Comparison of ENCODE assay signal across 20 cellular contexts in genomic region chr6:54217018-54217417, GRCh38.
DNase-seq lines count a peak whose midpoint lies in the region; ATAC-seq, FAIRE-seq and TF ChIP-seq lines count a peak whose summit lies in the region.
"Had no signal": no experiment of that assay in that cellular context is flagged by ENCODE, and none has a peak within 500 bp of the region (broad histone marks: within the 10 kb centered on the region; RNA-seq: fewer than 3 reads in every experiment).

No MANE protein-coding gene starts in this region.

- H2BK120ac ChIP-seq in H1 (replicated peaks; ENCODE audit: low read depth, low read length), result no peak overlapping the region

- no peaks in the 10 kb centered on the region for H3K79me1 ChIP-seq in H1 (ENCODE audit: low read depth, low read length)

- H2BK20ac ChIP-seq in H1 (ENCODE audit: low read length), result no peak overlapping the region

- H2BK5ac ChIP-seq in H1 (ENCODE audit: low read depth, low read length), result no peak overlapping the region

- no peak overlapping the region for H3K9ac ChIP-seq in H1 (replicated peaks in 1 of 4; ENCODE audit: extremely low read depth in 1 of 4, low read depth in 3 of 4, low read length in 3 of 4)

- no peaks in the 10 kb centered on the region for H3K36me3 ChIP-seq in H1 (ENCODE audit: control insufficient read depth in 2 of 4, insufficient read depth in 4 of 4, low read length in 3 of 4)
- no peaks in the 10 kb centered on the region for H3K36me3 ChIP-seq in aorta (ENCODE audit: control insufficient read depth in 1 of 2, insufficient read depth in 2 of 2, low read length in 1 of 2)
- H3K36me3 ChIP-seq: vagina had no signal

- ATAC-seq in aorta (ENCODE audit: low FRiP score), result no peak
- ATAC-seq: effector memory CD8-positive, alpha-beta T cell; GM23338; naive thymus-derived CD4-positive, alpha-beta T cell had no signal

- POLR2A ChIA-PET in H1 (lab: Charles Lee; ENCODE audit: partially characterized antibody), result no interaction called here

- H3K4ac ChIP-seq in H1 (replicated peaks; ENCODE audit: insufficient read length, low read depth, low read length), result no peak overlapping the region

- H2BK15ac ChIP-seq in H1 (ENCODE audit: low read length), result no peak overlapping the region

- H3K27ac ChIP-seq in H1 (ENCODE audit: low read depth, low read length) (no peak overlapping the region), aorta (ENCODE audit: low read depth in 1 of 2, low read length in 2 of 2) (no peak overlapping the region)
- H3K27ac ChIP-seq: RWPE1, vagina had no signal

- no peak overlapping the region for H2AK5ac ChIP-seq in H1 (ENCODE audit: low read depth, low read length)

- H3K23ac ChIP-seq in H1 (ENCODE audit: insufficient read length), result no peak overlapping the region

- CTCF ChIA-PET in H1 (lab: Charles Lee; ENCODE audit: partially characterized antibody), result interaction anchor here (0.6 kb wide), 1 partner anchor 28 kb away, joined by 4 read pairs; no protein-coding TSS in a partner anchor

- H3K79me2 ChIP-seq in H1 (ENCODE audit: control insufficient read depth in 1 of 2, insufficient read depth in 2 of 2, low read length in 2 of 2), result no peaks in the 10 kb centered on the region

- H3K4me3 ChIP-seq in H1 (ENCODE audit: extremely low read depth in 1 of 4, insufficient read depth in 2 of 4, low read depth in 3 of 4, low read length in 4 of 4), result no peak overlapping the region
- H3K4me3 ChIP-seq in aorta (ENCODE audit: low read length in 2 of 2), result no peak overlapping the region
- H3K4me3 ChIP-seq: GM23338, vagina had no signal

- no peak overlapping the region for H3K14ac ChIP-seq in H1 (ENCODE audit: insufficient read length)

- intact Hi-C loops in aorta (cut with DNase I), result no loop called here

- TF ChIP-seq EP300 in H1 (IDR thresholded peaks at IDR 0.05; ENCODE audit: borderline replicate concordance in 1 of 2, low read depth in 2 of 2, low read length in 2 of 2), result no peak

- 60% methylated on average over 3 of the region's 3 CpGs; no CpG with 5 or more reads in 1 of the 2 experiments for WGBS in H1 (ENCODE audit: extremely low coverage in 1 of 2, insufficient coverage in 1 of 2, insufficient read length in 1 of 2, insufficient replicate concordance in 2 of 2, low coverage in 1 of 2, low lambda C conversion rate in 2 of 2, missing lambda C conversion rate in 1 of 2), 2 experiments
- WGBS in aorta, 2 donors, result 22 to 34% methylated on average over 3 of the region's 3 CpGs

- no peaks in the 10 kb centered on the region for H3K9me3 ChIP-seq in H1 (ENCODE audit: insufficient read depth in 2 of 2, low read depth in 1 of 2, low read length in 1 of 2)
- H3K9me3 ChIP-seq in aorta (ENCODE audit: control insufficient read depth, low read length), result peaks cover 3% of the 10 kb centered on the region
- H3K9me3 ChIP-seq: vagina had no signal

- no peaks in the 10 kb centered on the region for H3K27me3 ChIP-seq in H1 (replicated peaks in 1 of 4; ENCODE audit: control insufficient read depth in 3 of 4, extremely low read depth in 1 of 4, insufficient read depth in 3 of 4, low read length in 3 of 4)
- H3K27me3 ChIP-seq in aorta (ENCODE audit: control insufficient read depth in 1 of 2, insufficient read depth in 2 of 2, low read length in 1 of 2), result no peaks in the 10 kb centered on the region
- H3K27me3 ChIP-seq: vagina had no signal

- H3K56ac ChIP-seq in H1 (replicated peaks; ENCODE audit: insufficient read length, low read depth, low read length), result no peak overlapping the region

- H4K5ac ChIP-seq in H1 (ENCODE audit: insufficient read length, low read depth, low read length), result no peak overlapping the region

- no peak overlapping the region for H4K8ac ChIP-seq in H1 (ENCODE audit: extremely low read depth, insufficient read depth, low read length)

- H2BK12ac ChIP-seq in H1 (ENCODE audit: low read depth, low read length), result no peak overlapping the region

- TF ChIP-seq RAD21 in H1 (IDR thresholded peaks at IDR 0.05 in 1 of 2, conservative IDR thresholded peaks at IDR 0.05 in 1 of 2; ENCODE audit: low read depth in 2 of 2, low read length in 2 of 2), result no peak

- TF ChIP-seq POLR2A in H54 (IDR thresholded peaks at IDR 0.05; ENCODE audit: low read depth, low read length), result no peak
- no peak for TF ChIP-seq POLR2A in H1 (IDR thresholded peaks at IDR 0.05; ENCODE audit: control extremely low read depth in 1 of 2, low read depth in 2 of 2, low read length in 2 of 2)

- no peak overlapping the region for H3K4me2 ChIP-seq in H1 (ENCODE audit: insufficient read depth in 1 of 2, low read depth in 2 of 2, low read length in 2 of 2)
- H3K4me2 ChIP-seq: GM23338 had no signal

- no peaks in the 10 kb centered on the region for H4K20me1 ChIP-seq in H1 (replicated peaks in 1 of 2; ENCODE audit: control insufficient read depth in 1 of 2, insufficient read depth in 2 of 2, low read length in 2 of 2)

- H3K23me2 ChIP-seq in H1 (ENCODE audit: low read depth, low read length), result no peaks in the 10 kb centered on the region

- H3K4me1 ChIP-seq in H1 (replicated peaks in 1 of 4; ENCODE audit: control insufficient read depth in 3 of 4, insufficient read depth in 4 of 4, low read length in 3 of 4), result no peaks in the 10 kb centered on the region
- H3K4me1 ChIP-seq in aorta (ENCODE audit: control insufficient read depth in 1 of 2, insufficient read depth in 2 of 2, low read length in 2 of 2), result no peaks in the 10 kb centered on the region
- H3K4me1 ChIP-seq: vagina had no signal

- FAIRE-seq in H54 (lab: Jason Lieb, UNC) (peak; percentile 61), H1 (lab: Jason Lieb, UNC) (no peak)

- DNase-seq in DMS79 (lab: John Stamatoyannopoulos, UW), result peak; percentile 35
- no peak for DNase-seq in H54 (ENCODE audit: insufficient read length, low spot score)
- DNase-seq in NOMO-1 (lab: John Stamatoyannopoulos, UW; ENCODE audit: unreplicated experiment in 2 of 2), result peak; percentile 25 to 75
- DNase-seq in H1 (ENCODE audit: low read depth in 1 of 2, low spot score in 2 of 2), result no peak
- DNase-seq in midbrain (lab: John Stamatoyannopoulos, UW), result no peak
- DNase-seq in kidney glomerular epithelial cell (lab: John Stamatoyannopoulos, UW), result no peak
- no peak for DNase-seq in aorta
- DNase-seq in superior temporal gyrus (ENCODE audit: extremely low spot score), result no peak
- DNase-seq: activated naive CD4-positive, alpha-beta T cell treated with anti-CD3 and anti-CD28 coated beads for 36 hours; anterior cingulate cortex; cerebellar nuclear complex; COR-L47; effector memory CD8-positive, alpha-beta T cell; naive thymus-derived CD4-positive, alpha-beta T cell; NCI-H1105 treated with DMSO at 0.1 percent for 48 hours; NCI-H69; stimulated activated CD4-positive, alpha-beta T cell treated with anti-CD3 and anti-CD28 coated beads, Interleukin-2, amount 100 ng/mL, for 48 hours had no signal

- no peak overlapping the region for H3K18ac ChIP-seq in H1 (ENCODE audit: extremely low read depth, low read length)

- H2AFZ ChIP-seq in H1 (ENCODE audit: low read length), result 0 out of 2 replicates have a peak overlapping the region, but pooled peaks have one; percentile 9
- H2AFZ ChIP-seq: GM23338 had no signal

- no peak for TF ChIP-seq CTCF in H1 (IDR thresholded peaks at IDR 0.05; ENCODE audit: control extremely low read depth in 1 of 3, insufficient read depth in 1 of 3, low read depth in 1 of 3, low read length in 3 of 3)

- no peak overlapping the region for H4K91ac ChIP-seq in H1 (replicated peaks; ENCODE audit: insufficient read length, low read length)

TF ChIP-seq in H1, 55 proteins besides CTCF, POLR2A, EP300 and RAD21:
- TF ChIP-seq HDAC6 (IDR thresholded peaks at IDR 0.05; ENCODE audit: low read depth, low read length) (no peak), EZH2 (IDR thresholded peaks at IDR 0.05; ENCODE audit: low read depth, low read length, severe bottlenecking) (no peak), TAF1 (IDR thresholded peaks at IDR 0.05; ENCODE audit: low read depth, low read length) (no peak), NRF1 (IDR thresholded peaks at IDR 0.05; ENCODE audit: low read depth, low read length) (no peak), RXRA (IDR thresholded peaks at IDR 0.05; ENCODE audit: insufficient read depth, low read depth, low read length) (no peak), KDM5A (IDR thresholded peaks at IDR 0.05; ENCODE audit: low read length) (no peak), SAP30 (IDR thresholded peaks at IDR 0.05; ENCODE audit: insufficient read depth, insufficient replicate concordance, low read length) (no peak), SUZ12 (IDR thresholded peaks at IDR 0.05; ENCODE audit: low read length) (no peak), POLR2AphosphoS5 (IDR thresholded peaks at IDR 0.05; ENCODE audit: low read depth, low read length) (no peak), CBX8 (IDR thresholded peaks at IDR 0.05; ENCODE audit: borderline replicate concordance, low read depth, low read length) (no peak), NANOG (IDR thresholded peaks at IDR 0.05; ENCODE audit: insufficient read depth, low read depth, low read length, poor library complexity, severe bottlenecking) (no peak), CEBPB (IDR thresholded peaks at IDR 0.05; ENCODE audit: low read depth, low read length) (no peak), SRF (IDR thresholded peaks at IDR 0.05; ENCODE audit: low read depth, low read length) (no peak)

Comparison
In these comparisons a context has a peak if more than half of its experiments do, and no peak if none do; other contexts are left out.
1. DNase-seq: peak in DMS79 (single experiment) and NOMO-1 (2 of 2); none in H54 (single experiment), H1 (0 of 2), midbrain (single experiment), kidney glomerular epithelial cell (single experiment), aorta (0 of 2) and superior temporal gyrus (single experiment).